In the genomic region with DNA sequence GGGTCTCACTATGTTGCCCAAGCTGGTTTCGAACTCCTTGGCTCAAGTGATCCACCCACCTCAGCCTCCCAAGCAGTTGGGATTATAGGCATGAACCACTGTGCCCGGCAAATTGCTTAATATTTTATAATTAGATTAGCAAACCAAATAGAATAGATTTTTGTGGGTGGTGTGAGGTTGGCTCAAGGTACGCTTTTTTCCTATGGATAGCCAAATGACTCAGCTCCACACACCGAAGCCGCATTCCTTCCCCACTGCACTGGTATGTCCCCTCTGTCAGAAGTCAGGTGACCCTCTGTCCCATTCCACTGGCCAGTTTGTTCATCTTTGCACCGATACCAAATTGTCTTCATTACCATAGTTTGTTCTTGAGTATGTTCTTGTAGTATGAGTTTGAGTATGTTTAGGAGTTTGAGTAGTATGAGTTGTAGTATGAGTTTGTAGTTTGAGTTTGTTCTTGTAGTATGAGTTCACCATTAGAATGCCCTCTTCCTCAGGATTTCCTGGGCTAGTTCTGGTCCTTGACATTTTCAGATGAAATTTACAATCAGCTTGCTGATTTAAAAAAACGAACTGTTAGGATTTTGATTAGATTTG, we compare ENCODE assay signal across 1 cellular context.
TF ChIP-seq lines count a peak whose summit lies in the region.

No MANE protein-coding gene starts in this region.

TF ChIP-seq in HCT116, 20 proteins besides CTCF, POLR2A, EP300 and RAD21:
- TF ChIP-seq, protein P1, sequence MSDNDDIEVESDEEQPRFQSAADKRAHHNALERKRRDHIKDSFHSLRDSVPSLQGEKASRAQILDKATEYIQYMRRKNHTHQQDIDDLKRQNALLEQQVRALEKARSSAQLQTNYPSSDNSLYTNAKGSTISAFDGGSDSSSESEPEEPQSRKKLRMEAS (IDR thresholded peaks at IDR 0.05): peak; percentile 38; the same call in 1 of the 2 replicates
- no peak for TF ChIP-seq ZFX (IDR thresholded peaks at IDR 0.05)
- peak; percentile 55 for TF ChIP-seq JUND (IDR thresholded peaks at IDR 0.05)
- TF ChIP-seq, protein P2, sequence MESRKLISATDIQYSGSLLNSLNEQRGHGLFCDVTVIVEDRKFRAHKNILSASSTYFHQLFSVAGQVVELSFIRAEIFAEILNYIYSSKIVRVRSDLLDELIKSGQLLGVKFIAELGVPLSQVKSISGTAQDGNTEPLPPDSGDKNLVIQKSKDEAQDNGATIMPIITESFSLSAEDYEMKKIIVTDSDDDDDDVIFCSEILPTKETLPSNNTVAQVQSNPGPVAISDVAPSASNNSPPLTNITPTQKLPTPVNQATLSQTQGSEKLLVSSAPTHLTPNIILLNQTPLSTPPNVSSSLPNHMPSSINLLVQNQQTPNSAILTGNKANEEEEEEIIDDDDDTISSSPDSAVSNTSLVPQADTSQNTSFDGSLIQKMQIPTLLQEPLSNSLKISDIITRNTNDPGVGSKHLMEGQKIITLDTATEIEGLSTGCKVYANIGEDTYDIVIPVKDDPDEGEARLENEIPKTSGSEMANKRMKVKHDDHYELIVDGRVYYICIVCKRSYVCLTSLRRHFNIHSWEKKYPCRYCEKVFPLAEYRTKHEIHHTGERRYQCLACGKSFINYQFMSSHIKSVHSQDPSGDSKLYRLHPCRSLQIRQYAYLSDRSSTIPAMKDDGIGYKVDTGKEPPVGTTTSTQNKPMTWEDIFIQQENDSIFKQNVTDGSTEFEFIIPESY (IDR thresholded peaks at IDR 0.05; ENCODE audit: extremely low read depth, insufficient replicate concordance, low read length): no peak
- no peak for TF ChIP-seq ELF1 (IDR thresholded peaks at IDR 0.05; ENCODE audit: borderline replicate concordance, low read depth)
- TF ChIP-seq SP1 (IDR thresholded peaks at IDR 0.05; ENCODE audit: low read depth): peak; percentile 57; the same call in 1 of the 2 replicates
